12 cellular contexts compared by ENCODE assay signal in the genomic region with DNA sequence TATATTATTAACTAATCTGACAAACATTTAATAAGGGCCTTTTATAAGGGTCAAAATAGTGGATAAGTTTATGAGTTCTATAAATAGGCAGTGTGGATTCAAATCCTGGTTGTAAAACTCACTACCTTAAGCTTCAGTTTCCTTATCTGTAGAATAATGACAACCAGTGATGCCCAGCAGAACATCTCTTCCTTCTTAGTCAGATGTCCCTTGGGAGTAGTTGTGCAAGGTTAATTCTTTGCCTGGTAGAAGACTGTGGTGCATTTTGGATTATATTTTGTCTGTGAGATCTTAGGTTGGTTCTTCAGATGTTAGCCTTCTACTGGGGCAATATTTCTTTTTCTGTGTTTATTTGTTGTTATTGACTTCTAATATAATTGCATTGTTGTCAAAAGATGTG. TPM values are rescaled to one million over a fixed set of nuclear protein-coding genes. Genes with fewer than 3 reads are reported as not detected.
DNase-seq lines count a peak whose midpoint lies in the region; ATAC-seq and TF ChIP-seq lines count a peak whose summit lies in the region.
"Had no signal": no experiment of that assay in that cellular context is flagged by ENCODE, and none has a peak within 500 bp of the region (broad histone marks: within the 10 kb centered on the region; RNA-seq: fewer than 3 reads in every experiment).

No MANE protein-coding gene starts in this region.

- H3K27me3 Mint-ChIP-seq in neural crest cell (ENCODE audit: low read depth) = no peaks in the 10 kb centered on the region
- H3K27me3 Mint-ChIP-seq: activated naive CD8-positive, alpha-beta T cell treated with anti-CD3 and anti-CD28 coated beads, Interleukin-2, amount 10 ng/mL, durations not matched to agents 7 days and 5 days had no signal

- peaks cover 3% of the 10 kb centered on the region for H3K36me3 Mint-ChIP-seq in neural crest cell (ENCODE audit: low read depth)

- ATAC-seq in HG03378 (IDR thresholded peaks at IDR 0.05; ENCODE audit: unreplicated experiment) = peak; percentile 83
- ATAC-seq: upper lobe of right lung had no signal

- H3K4me1 Mint-ChIP-seq in neural crest cell = peaks cover 8% of the 10 kb centered on the region
- H3K4me1 Mint-ChIP-seq: activated naive CD8-positive, alpha-beta T cell treated with anti-CD3 and anti-CD28 coated beads, Interleukin-2, amount 10 ng/mL, durations not matched to agents 7 days and 5 days had no signal

- TF ChIP-seq CTCF in VCaP (conservative IDR thresholded peaks at IDR 0.05) (no peak), neural crest cell (conservative IDR thresholded peaks at IDR 0.05) (no peak)

- peak; percentile 69 for DNase-seq in GM03348 (ENCODE audit: low spot score)
- DNase-seq in neural crest cell (ENCODE audit: low read depth, low spot score) = no peak
- no peak for DNase-seq in COLO668 (lab: John Stamatoyannopoulos, UW; ENCODE audit: unreplicated experiment)
- DNase-seq in activated CD4-positive, alpha-beta T cell treated with anti-CD3 and anti-CD28 coated beads, Interleukin-2, amount 50 U/mL, for 4 hours = no peak
- DNase-seq in midbrain (lab: John Stamatoyannopoulos, UW) = no peak
- DNase-seq: activated naive CD8-positive, alpha-beta T cell treated with anti-CD3 and anti-CD28 coated beads, Interleukin-2, amount 10 ng/mL, durations not matched to agents 7 days and 5 days; GOT3; NCI-H510A treated with DMSO at 0.1 percent for 48 hours; SW 1271; upper lobe of right lung had no signal

- no peak overlapping the region for H3K4me3 Mint-ChIP-seq in neural crest cell
- H3K4me3 Mint-ChIP-seq: activated naive CD8-positive, alpha-beta T cell treated with anti-CD3 and anti-CD28 coated beads, Interleukin-2, amount 10 ng/mL, durations not matched to agents 7 days and 5 days had no signal

- no peaks in the 10 kb centered on the region for H3K9me3 Mint-ChIP-seq in neural crest cell
- H3K9me3 Mint-ChIP-seq: activated naive CD8-positive, alpha-beta T cell treated with anti-CD3 and anti-CD28 coated beads, Interleukin-2, amount 10 ng/mL, durations not matched to agents 7 days and 5 days had no signal

- H3K27ac ChIP-seq in VCaP = peak overlapping the region; percentile 38
- H3K27ac ChIP-seq: upper lobe of right lung had no signal

- H3K27ac Mint-ChIP-seq in neural crest cell (ENCODE audit: unreplicated experiment) = peak overlapping the region; percentile 50
- H3K27ac Mint-ChIP-seq: activated naive CD8-positive, alpha-beta T cell treated with anti-CD3 and anti-CD28 coated beads, Interleukin-2, amount 10 ng/mL, durations not matched to agents 7 days and 5 days had no signal

RNA-seq across cellular contexts. Expression of gene ARID2, which starts 59.5 kb away (rescaled TPM):
- 52.7 and 53.6 TPM in 2 replicates for total RNA-seq in neural crest cell
